In the genomic region with DNA sequence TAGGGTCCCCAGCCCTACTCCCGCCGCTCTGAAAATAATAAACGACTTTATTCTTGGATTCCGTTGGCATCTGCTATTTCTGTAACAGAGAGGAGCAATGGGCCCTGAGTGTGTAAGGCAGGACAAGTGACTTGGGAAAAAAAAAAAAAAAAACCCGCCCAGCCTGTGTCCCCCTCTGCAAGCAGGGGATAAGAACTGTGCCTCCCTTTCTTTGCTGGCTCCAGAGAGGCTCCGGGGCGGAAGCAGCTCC, we compare ENCODE assay signal across 2 cellular contexts.
TF ChIP-seq lines count a peak whose summit lies in the region.

No MANE protein-coding gene starts in this region.

TF ChIP-seq in H1, 55 proteins besides CTCF, POLR2A, EP300 and RAD21:
- no peak for TF ChIP-seq BACH1 (IDR thresholded peaks at IDR 0.05; ENCODE audit: low read length)
- TF ChIP-seq TAF7 (optimal IDR thresholded peaks at IDR 0.05; ENCODE audit: borderline replicate concordance, low read depth, low read length), result peak; percentile 22

TF ChIP-seq in neural cell, 6 proteins besides CTCF, POLR2A, EP300 and RAD21:
- no peak for TF ChIP-seq TAF1 (IDR thresholded peaks at IDR 0.05; ENCODE audit: low read depth)
- no peak for TF ChIP-seq POLR2AphosphoS5 (IDR thresholded peaks at IDR 0.05)
- no peak for TF ChIP-seq EZH2 (IDR thresholded peaks at IDR 0.05; ENCODE audit: borderline replicate concordance, insufficient read depth, low read length, poor library complexity, severe bottlenecking)
- TF ChIP-seq, protein P1, sequence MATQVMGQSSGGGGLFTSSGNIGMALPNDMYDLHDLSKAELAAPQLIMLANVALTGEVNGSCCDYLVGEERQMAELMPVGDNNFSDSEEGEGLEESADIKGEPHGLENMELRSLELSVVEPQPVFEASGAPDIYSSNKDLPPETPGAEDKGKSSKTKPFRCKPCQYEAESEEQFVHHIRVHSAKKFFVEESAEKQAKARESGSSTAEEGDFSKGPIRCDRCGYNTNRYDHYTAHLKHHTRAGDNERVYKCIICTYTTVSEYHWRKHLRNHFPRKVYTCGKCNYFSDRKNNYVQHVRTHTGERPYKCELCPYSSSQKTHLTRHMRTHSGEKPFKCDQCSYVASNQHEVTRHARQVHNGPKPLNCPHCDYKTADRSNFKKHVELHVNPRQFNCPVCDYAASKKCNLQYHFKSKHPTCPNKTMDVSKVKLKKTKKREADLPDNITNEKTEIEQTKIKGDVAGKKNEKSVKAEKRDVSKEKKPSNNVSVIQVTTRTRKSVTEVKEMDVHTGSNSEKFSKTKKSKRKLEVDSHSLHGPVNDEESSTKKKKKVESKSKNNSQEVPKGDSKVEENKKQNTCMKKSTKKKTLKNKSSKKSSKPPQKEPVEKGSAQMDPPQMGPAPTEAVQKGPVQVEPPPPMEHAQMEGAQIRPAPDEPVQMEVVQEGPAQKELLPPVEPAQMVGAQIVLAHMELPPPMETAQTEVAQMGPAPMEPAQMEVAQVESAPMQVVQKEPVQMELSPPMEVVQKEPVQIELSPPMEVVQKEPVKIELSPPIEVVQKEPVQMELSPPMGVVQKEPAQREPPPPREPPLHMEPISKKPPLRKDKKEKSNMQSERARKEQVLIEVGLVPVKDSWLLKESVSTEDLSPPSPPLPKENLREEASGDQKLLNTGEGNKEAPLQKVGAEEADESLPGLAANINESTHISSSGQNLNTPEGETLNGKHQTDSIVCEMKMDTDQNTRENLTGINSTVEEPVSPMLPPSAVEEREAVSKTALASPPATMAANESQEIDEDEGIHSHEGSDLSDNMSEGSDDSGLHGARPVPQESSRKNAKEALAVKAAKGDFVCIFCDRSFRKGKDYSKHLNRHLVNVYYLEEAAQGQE (IDR thresholded peaks at IDR 0.05; ENCODE audit: borderline replicate concordance), result no peak
- TF ChIP-seq SMC3 (conservative IDR thresholded peaks at IDR 0.05; ENCODE audit: poor library complexity), result no peak
- TF ChIP-seq MXI1 (conservative IDR thresholded peaks at IDR 0.05; ENCODE audit: poor library complexity, severe bottlenecking), result no peak
